ENCODE assay signal across 8 cellular contexts in the genomic region with DNA sequence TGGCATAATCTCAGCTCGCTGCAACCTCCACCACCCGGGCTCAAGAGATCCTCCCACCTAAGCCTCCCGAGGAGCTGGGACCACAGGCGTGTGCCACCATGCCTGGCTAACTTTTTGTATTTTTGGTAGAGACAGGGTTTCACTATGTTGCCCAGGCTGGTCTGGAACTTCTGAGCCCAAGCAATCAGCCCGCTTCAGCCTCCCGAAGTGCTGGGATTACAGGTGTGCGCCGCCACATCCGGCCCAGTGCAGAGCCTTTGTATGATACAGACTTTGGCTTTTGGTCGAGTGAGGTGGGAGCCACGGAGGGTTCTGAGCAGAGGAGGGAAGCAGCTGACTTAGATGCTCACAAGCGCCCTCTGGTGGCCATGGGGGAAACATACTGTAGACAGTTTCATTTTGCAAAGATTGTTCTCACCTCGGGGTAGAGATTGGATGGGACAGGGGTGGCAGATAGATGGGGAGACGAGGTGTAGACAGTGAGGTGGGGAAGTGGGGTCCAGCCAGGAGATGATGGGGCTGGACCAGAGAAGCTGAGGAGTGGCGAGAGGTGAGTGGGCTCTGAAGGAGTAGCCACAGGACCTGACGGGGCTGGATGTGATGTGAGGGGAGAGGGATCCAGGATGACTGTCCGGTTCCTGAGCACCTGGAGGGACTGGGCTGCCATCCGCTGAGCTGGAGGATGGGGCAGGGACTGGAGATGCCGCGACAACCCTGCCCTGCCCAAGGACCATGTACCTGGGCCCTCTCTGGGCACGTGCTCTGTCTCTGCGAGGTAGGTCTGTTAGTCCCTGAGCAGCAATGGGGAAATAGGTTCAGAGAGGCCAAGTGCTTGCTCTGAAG.
DNase-seq lines count a peak whose midpoint lies in the region; ATAC-seq and TF ChIP-seq lines count a peak whose summit lies in the region.
"Not testable (repeated sequence)": the region's sequence is repeated elsewhere in the genome, so short reads cannot be mapped to it uniquely, and the experiment has no call there.

No MANE protein-coding gene starts in this region.

- not testable (repeated sequence) for BruUV-seq in PC-3 (replicated peaks; lab: Mats Ljungman, UMichigan)

- intact Hi-C loops in PC-3 (cut with micrococcal nuclease); Right ventricle myocardium superior (cut with DNase I): not testable (repeated sequence)
- intact Hi-C loops in activated CD4-positive, alpha-beta T cell treated with anti-CD3 and anti-CD28 coated beads, Interleukin-2, amount 10 ng/mL, durations not matched to agents 24 days and 14 days (cut with micrococcal nuclease) = loop anchor here (5.0 kb wide), 1 partner anchor 117 kb away; no protein-coding TSS in a partner anchor

- TF ChIP-seq CTCF in PC-3 (conservative IDR thresholded peaks at IDR 0.05; ENCODE audit: low read depth, low read length) (peak; percentile 55), astrocyte of the spinal cord (IDR thresholded peaks at IDR 0.05; ENCODE audit: low read depth, low read length) (peak; percentile 58), neural progenitor cell (IDR thresholded peaks at IDR 0.05) (peak; percentile 74)

- not testable (repeated sequence) for H3F3A ChIP-seq in PC-3 (ENCODE audit: low read length, unreplicated experiment); neural progenitor cell (ENCODE audit: low read depth)

- not testable (repeated sequence) for H3K36me3 ChIP-seq in PC-3 (ENCODE audit: low read depth, low read length); neural progenitor cell

- not testable (repeated sequence) for H3K4me1 ChIP-seq in PC-3 (ENCODE audit: insufficient read depth, low read length); neural progenitor cell

- H3K4me1 Mint-ChIP-seq in activated CD4-positive, alpha-beta T cell treated with anti-CD3 and anti-CD28 coated beads, Interleukin-2, amount 10 ng/mL, durations not matched to agents 24 days and 14 days = peaks cover 11% of the 10 kb centered on the region
- H3K4me1 Mint-ChIP-seq in neural progenitor cell = not testable (repeated sequence)

- not testable (repeated sequence) for H3K27me3 Mint-ChIP-seq in activated CD4-positive, alpha-beta T cell treated with anti-CD3 and anti-CD28 coated beads, Interleukin-2, amount 10 ng/mL, durations not matched to agents 24 days and 14 days; neural progenitor cell (ENCODE audit: insufficient read depth, low read depth)

- not testable (repeated sequence) for H3K9me2 ChIP-seq in PC-3 (replicated peaks; ENCODE audit: low read length)

- POLR2A ChIA-PET in PC-3 (lab: Charles Lee; ENCODE audit: unreplicated experiment) = not testable (repeated sequence)

- H3K9me3 ChIP-seq in PC-3 (ENCODE audit: low read length); neural progenitor cell (ENCODE audit: low read depth): not testable (repeated sequence)

- H3K27ac Mint-ChIP-seq in activated CD4-positive, alpha-beta T cell treated with anti-CD3 and anti-CD28 coated beads, Interleukin-2, amount 10 ng/mL, durations not matched to agents 24 days and 14 days = not testable (repeated sequence)
- peak overlapping the region; percentile 1 for H3K27ac Mint-ChIP-seq in neural progenitor cell

- CTCF ChIA-PET in PC-3 (lab: Charles Lee) = not testable (repeated sequence)

- H3K36me3 Mint-ChIP-seq in activated CD4-positive, alpha-beta T cell treated with anti-CD3 and anti-CD28 coated beads, Interleukin-2, amount 10 ng/mL, durations not matched to agents 24 days and 14 days (ENCODE audit: low read depth) = not testable (repeated sequence)
- peaks cover 13% of the 10 kb centered on the region for H3K36me3 Mint-ChIP-seq in neural progenitor cell

- not testable (repeated sequence) for H3K4me3 ChIP-seq in Jurkat, Clone E6-1 (ENCODE audit: low read length); PC-3 (ENCODE audit: low read length); astrocyte of the spinal cord (ENCODE audit: low read depth, low read length); neural progenitor cell

- not testable (repeated sequence) for H3K9ac ChIP-seq in PC-3 (ENCODE audit: low read length); neural progenitor cell

- not testable (repeated sequence) for H3K4me2 ChIP-seq in PC-3 (ENCODE audit: low read length); neural progenitor cell

- not testable (repeated sequence) for H4K20me1 ChIP-seq in PC-3 (ENCODE audit: low read length)
- peaks cover 87% of the 10 kb centered on the region for H4K20me1 ChIP-seq in neural progenitor cell (ENCODE audit: low read depth)

- not testable (repeated sequence) for H3K27me3 ChIP-seq in PC-3 (ENCODE audit: low read length); neural progenitor cell

- not testable (repeated sequence) for H3K79me2 ChIP-seq in PC-3 (ENCODE audit: low read length)
- peaks cover 100% of the 10 kb centered on the region for H3K79me2 ChIP-seq in neural progenitor cell (ENCODE audit: low read depth)

- peak overlapping the region; percentile 51 for H3K4me3 Mint-ChIP-seq in activated CD4-positive, alpha-beta T cell treated with anti-CD3 and anti-CD28 coated beads, Interleukin-2, amount 10 ng/mL, durations not matched to agents 24 days and 14 days
- not testable (repeated sequence) for H3K4me3 Mint-ChIP-seq in neural progenitor cell

- not testable (repeated sequence) for H3K9me3 Mint-ChIP-seq in activated CD4-positive, alpha-beta T cell treated with anti-CD3 and anti-CD28 coated beads, Interleukin-2, amount 10 ng/mL, durations not matched to agents 24 days and 14 days; neural progenitor cell

- H2AFZ ChIP-seq in PC-3 (ENCODE audit: low read length); neural progenitor cell (replicated peaks): not testable (repeated sequence)

- not testable (repeated sequence) for H3K27ac ChIP-seq in PC-3 (ENCODE audit: low read length); neural progenitor cell

- ATAC-seq in PC-3 (peak; percentile 59), Right ventricle myocardium superior (ENCODE audit: poor library complexity) (peak; percentile 60)

- DNase-seq in COLO668 (lab: John Stamatoyannopoulos, UW; ENCODE audit: unreplicated experiment) (peak; percentile 61), PC-3 (peak; percentile 40), astrocyte of the spinal cord (ENCODE audit: low read depth, low spot score) (peak; percentile 32), Right ventricle myocardium superior (peak; percentile 72), neural progenitor cell (ENCODE audit: low spot score) (peak; percentile 73)
- DNase-seq in Jurkat, Clone E6-1 (ENCODE audit: low read depth, low spot score) = peak; percentile 58
- peak; percentile 93 for DNase-seq in activated CD4-positive, alpha-beta T cell treated with anti-CD3 and anti-CD28 coated beads, Interleukin-2, amount 10 ng/mL, durations not matched to agents 24 days and 14 days
- DNase-seq in stimulated activated CD8-positive, alpha-beta memory T cell treated with anti-CD3 and anti-CD28 coated beads, Interleukin-4, amount 100 ng/mL, for 4 hours (ENCODE audit: low read depth in 2 of 2, low spot score in 1 of 2) = peak; percentile 51 to 73

- in situ Hi-C loops in astrocyte of the spinal cord (cut with HindIII; ENCODE audit: low sequenced_read_pairs) = not testable (repeated sequence)

Comparison
In these comparisons a context has a peak if more than half of its experiments do, and no peak if none do; other contexts are left out.
1. DNase-seq: peak in every context shown above with its lines; median percentile 93 in activated CD4-positive, alpha-beta T cell treated with anti-CD3 and anti-CD28 coated beads, Interleukin-2, amount 10 ng/mL, durations not matched to agents 24 days and 14 days; 73 in neural progenitor cell; 72 in Right ventricle myocardium superior; 62 in stimulated activated CD8-positive, alpha-beta memory T cell treated with anti-CD3 and anti-CD28 coated beads, Interleukin-4, amount 100 ng/mL, for 4 hours; 61 in COLO668; 58 in Jurkat, Clone E6-1; 40 in PC-3; 32 in astrocyte of the spinal cord.